21 cellular contexts compared by ENCODE assay signal in the genomic region with DNA sequence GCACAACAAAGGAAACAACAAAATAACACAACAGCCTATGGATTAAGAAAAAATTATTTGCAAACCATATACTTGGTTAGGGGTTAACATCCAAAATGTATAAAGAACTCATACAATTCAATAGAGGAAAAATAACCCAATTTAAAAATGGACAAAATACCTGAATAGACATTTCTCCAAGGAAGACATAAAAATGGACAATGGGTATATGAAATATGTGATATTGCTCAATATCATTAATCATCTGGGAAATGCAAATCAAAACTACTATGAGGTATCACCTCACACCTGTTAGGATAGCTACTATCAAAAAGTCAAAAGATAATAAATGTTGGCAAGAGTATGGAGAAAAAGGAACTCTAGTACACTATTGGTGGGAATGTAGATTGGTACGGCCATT.
DNase-seq lines count a peak whose midpoint lies in the region; ATAC-seq, FAIRE-seq and TF ChIP-seq lines count a peak whose summit lies in the region.
"Had no signal": no experiment of that assay in that cellular context is flagged by ENCODE, and none has a peak within 500 bp of the region (broad histone marks: within the 10 kb centered on the region; RNA-seq: fewer than 3 reads in every experiment).

No MANE protein-coding gene starts in this region.

- dilution Hi-C loops in IMR-90 (cut with HindIII; ENCODE audit: low sequenced_read_pairs, unreplicated experiment): no loop called here

- TF ChIP-seq EP300 in K562 (IDR thresholded peaks at IDR 0.05; ENCODE audit: low read length): no peak

- no peak overlapping the region for H3K14ac ChIP-seq in IMR-90 (replicated peaks; ENCODE audit: low read depth, low read length)

- H4K5ac ChIP-seq in IMR-90 (ENCODE audit: low read depth, low read length): no peak overlapping the region

- H3K36me3 ChIP-seq in IMR-90 (ENCODE audit: control insufficient read depth, insufficient read depth, low read length): no peaks in the 10 kb centered on the region
- no peaks in the 10 kb centered on the region for H3K36me3 ChIP-seq in K562 (ENCODE audit: control insufficient read depth, insufficient read depth, low read length)
- H3K36me3 ChIP-seq in BE2C: no peaks in the 10 kb centered on the region
- H3K36me3 ChIP-seq: BLaER1 treated with 17β-estradiol and CSF1 and Interleukin-3, amounts not matched to agents 10 nM and 100 nM had no signal

- H2BK5ac ChIP-seq in IMR-90 (ENCODE audit: low read depth, low read length, poor library complexity, severe bottlenecking): no peak overlapping the region

- no peak overlapping the region for H2BK15ac ChIP-seq in IMR-90 (ENCODE audit: low read depth, low read length)

- no CpG with 5 or more reads among the region's 1 CpG for WGBS in IMR-90 (ENCODE audit: extremely low coverage in 2 of 2, insufficient read length in 1 of 2), 2 experiments
- 55% methylated on average over 1 of the region's 1 CpG for WGBS in K562 (ENCODE audit: insufficient coverage, low coverage, missing lambda C conversion rate)

- no peak overlapping the region for H2BK20ac ChIP-seq in IMR-90 (ENCODE audit: low read depth, low read length)

- H4K20me1 ChIP-seq in IMR-90 (ENCODE audit: insufficient read depth, low read length) (no peaks in the 10 kb centered on the region), K562 (replicated peaks; ENCODE audit: control insufficient read depth, insufficient read depth, low read length) (no peaks in the 10 kb centered on the region)
- H4K20me1 ChIP-seq: BLaER1 treated with 17β-estradiol and CSF1 and Interleukin-3, amounts not matched to agents 10 nM and 100 nM had no signal

- H3K4me3 ChIP-seq in IMR-90 (ENCODE audit: insufficient read depth, low read depth, low read length) (no peak overlapping the region), K562 (no peak overlapping the region), BE2C (ENCODE audit: low read depth, low read length) (no peak overlapping the region)
- H3K4me3 ChIP-seq: BLaER1 treated with 17β-estradiol and CSF1 and Interleukin-3, amounts not matched to agents 10 nM and 100 nM had no signal

- no peak overlapping the region for H3K23ac ChIP-seq in IMR-90 (ENCODE audit: low read depth, low read length)

- DNase-seq in IMR-90 (no peak), K562 (ENCODE audit: extremely low read depth in 1 of 4, low spot score in 3 of 4) (no peak), endothelial cell (ENCODE audit: low spot score) (no peak), NCI-H524 (lab: John Stamatoyannopoulos, UW) (no peak), BE2C (no peak), KG1 (lab: John Stamatoyannopoulos, UW) (no peak)
- DNase-seq: 8988T; ACHN; Caco-2; Calu3; CD4-positive, alpha-beta T cell; CD8-positive, alpha-beta T cell; DMS79 treated with DMSO at 0.1 percent for 48 hours; GF-D8 had no signal

- no peaks in the 10 kb centered on the region for H3K36me3 Mint-ChIP-seq in endothelial cell (ENCODE audit: low read depth, unreplicated experiment)
- H3K36me3 Mint-ChIP-seq: CD8-positive, alpha-beta T cell had no signal

- no peak overlapping the region for H4K91ac ChIP-seq in IMR-90 (ENCODE audit: insufficient read depth, low read depth, low read length)

- H3K27me3 Mint-ChIP-seq in endothelial cell (ENCODE audit: unreplicated experiment): peaks cover 7% of the 10 kb centered on the region
- H3K27me3 Mint-ChIP-seq: CD4-positive, alpha-beta T cell had no signal

- H3K4me2 ChIP-seq in IMR-90 (ENCODE audit: low read depth, low read length): no peak overlapping the region
- no peak overlapping the region for H3K4me2 ChIP-seq in K562 (ENCODE audit: insufficient read depth, low read length)
- H3K4me2 ChIP-seq: BLaER1 treated with 17β-estradiol and CSF1 and Interleukin-3, amounts not matched to agents 10 nM and 100 nM had no signal

- no peak for TF ChIP-seq RAD21 in IMR-90 (IDR thresholded peaks at IDR 0.05; ENCODE audit: low read length)
- no peak for TF ChIP-seq RAD21 in K562 (CRISPR knock-in tag; conservative IDR thresholded peaks at IDR 0.05 in 1 of 2, IDR thresholded peaks at IDR 0.05 in 1 of 2)

- no peak overlapping the region for H3K4me3 Mint-ChIP-seq in endothelial cell (ENCODE audit: unreplicated experiment)
- H3K4me3 Mint-ChIP-seq: CD4-positive, alpha-beta T cell; CD8-positive, alpha-beta T cell had no signal

- TF ChIP-seq CTCF in IMR-90 (conservative IDR thresholded peaks at IDR 0.05; ENCODE audit: low read depth, low read length) (no peak), K562 (IDR thresholded peaks at IDR 0.05 in 2 of 3, conservative IDR thresholded peaks at IDR 0.05 in 1 of 3; ENCODE audit: insufficient read depth in 2 of 3, low read depth in 1 of 3, low read length in 3 of 3) (no peak), endothelial cell (IDR thresholded peaks at IDR 0.05; ENCODE audit: unreplicated experiment) (no peak), BE2C (IDR thresholded peaks at IDR 0.05; ENCODE audit: low read depth, low read length) (no peak)

- POLR2A ChIA-PET in IMR-90 (lab: Charles Lee; ENCODE audit: unreplicated experiment): no interaction called here
- POLR2A ChIA-PET in K562 (lab: Yijun Ruan, JAX): no interaction called here

- no peaks in the 10 kb centered on the region for H3K9me3 Mint-ChIP-seq in endothelial cell (ENCODE audit: unreplicated experiment)

- H3K9me3 ChIP-seq in IMR-90 (ENCODE audit: control insufficient read depth, insufficient read depth, low read length): peaks cover 2% of the 10 kb centered on the region; the same call in 1 of the 2 replicates
- H3K9me3 ChIP-seq in K562 (replicated peaks; ENCODE audit: control insufficient read depth, insufficient read depth, low read depth, low read length): 0 out of 2 replicates have a peak, but pooled peaks cover 2% of the 10 kb centered on the region
- H3K9me3 ChIP-seq in BE2C: no peaks in the 10 kb centered on the region

- H3K27me3 ChIP-seq in IMR-90 (ENCODE audit: control insufficient read depth, insufficient read depth, low read length): no peaks in the 10 kb centered on the region
- H3K27me3 ChIP-seq in K562 (ENCODE audit: control insufficient read depth in 2 of 2, insufficient read depth in 2 of 2, low read length in 2 of 2): no peaks in the 10 kb centered on the region
- no peaks in the 10 kb centered on the region for H3K27me3 ChIP-seq in BE2C
- H3K27me3 ChIP-seq: BLaER1 treated with 17β-estradiol and CSF1 and Interleukin-3, amounts not matched to agents 10 nM and 100 nM had no signal

- no peak overlapping the region for H4K8ac ChIP-seq in IMR-90 (ENCODE audit: low read depth in 2 of 2, low read length in 2 of 2)

- no peak overlapping the region for H2AK5ac ChIP-seq in IMR-90 (ENCODE audit: low read depth, low read length)

- no peaks in the 10 kb centered on the region for H3K79me1 ChIP-seq in IMR-90 (ENCODE audit: low read depth in 1 of 2, low read length in 2 of 2)

- no peak overlapping the region for H2BK120ac ChIP-seq in IMR-90 (ENCODE audit: low read depth, low read length)

- ATAC-seq in IMR-90 (ENCODE audit: low read depth) (no peak), K562 (no peak)
- ATAC-seq: CD8-positive, alpha-beta T cell had no signal

- BruUV-seq in IMR-90 (replicated peaks; lab: Mats Ljungman, UMichigan) (no TSS peak), K562 (replicated peaks; lab: Mats Ljungman, UMichigan) (no TSS peak)

- no peak overlapping the region for H3K18ac ChIP-seq in IMR-90 (ENCODE audit: low read depth, low read length)

- H3K4ac ChIP-seq in IMR-90 (ENCODE audit: low read depth, low read length): no peak overlapping the region

- CTCF ChIA-PET in IMR-90 (lab: Yijun Ruan, JAX): no interaction called here
- CTCF ChIA-PET in K562 (lab: Yijun Ruan, JAX; ENCODE audit: low intra/inter-chr PET ratio): no interaction called here

- H2AFZ ChIP-seq in IMR-90 (replicated peaks; ENCODE audit: low read length, poor library complexity) (no peak overlapping the region), K562 (ENCODE audit: low read depth, low read length) (no peak overlapping the region)

- no peak overlapping the region for H2AK9ac ChIP-seq in IMR-90 (replicated peaks; ENCODE audit: low read depth, low read length, poor library complexity)

- in situ Hi-C loops in IMR-90 (cut with MboI; ENCODE audit: low sequenced_read_pairs): no loop called here
- in situ Hi-C loops in K562 (cut with MboI): no loop called here

- H3K79me2 ChIP-seq in K562 (ENCODE audit: control insufficient read depth, insufficient read depth, low read length): no peaks in the 10 kb centered on the region

- H3K4me1 ChIP-seq in IMR-90 (ENCODE audit: control insufficient read depth, insufficient read depth, low read length): no peaks in the 10 kb centered on the region
- H3K4me1 ChIP-seq in K562 (replicated peaks in 1 of 2; ENCODE audit: control insufficient read depth in 2 of 2, insufficient read depth in 2 of 2, low read length in 2 of 2): no peaks in the 10 kb centered on the region
- H3K4me1 ChIP-seq in BE2C: no peaks in the 10 kb centered on the region
- H3K4me1 ChIP-seq: BLaER1 treated with 17β-estradiol and CSF1 and Interleukin-3, amounts not matched to agents 10 nM and 100 nM; Caco-2 had no signal

- H3K4me1 Mint-ChIP-seq in endothelial cell (ENCODE audit: unreplicated experiment): no peaks in the 10 kb centered on the region

- H3K27ac Mint-ChIP-seq in endothelial cell (ENCODE audit: unreplicated experiment): peak overlapping the region; percentile 58
- H3K27ac Mint-ChIP-seq: CD4-positive, alpha-beta T cell; CD8-positive, alpha-beta T cell had no signal

- H3K56ac ChIP-seq in IMR-90 (ENCODE audit: extremely low read depth, insufficient read depth, low read length): no peak overlapping the region

- no peak overlapping the region for H3K27ac ChIP-seq in IMR-90 (ENCODE audit: insufficient read depth, low read length)
- H3K27ac ChIP-seq in K562 (ENCODE audit: extremely low read depth, low read depth, low read length): no peak overlapping the region
- H3K27ac ChIP-seq: BLaER1 treated with 17β-estradiol and CSF1 and Interleukin-3, amounts not matched to agents 10 nM and 100 nM; C4-2B had no signal

- H3K9ac ChIP-seq in IMR-90 (ENCODE audit: low read depth, low read length) (no peak overlapping the region), K562 (ENCODE audit: insufficient read depth in 1 of 2, low read depth in 2 of 2, low read length in 2 of 2) (no peak overlapping the region)
- H3K9ac ChIP-seq: BLaER1 treated with 17β-estradiol and CSF1 and Interleukin-3, amounts not matched to agents 10 nM and 100 nM had no signal

- TF ChIP-seq POLR2A in IMR-90 (IDR thresholded peaks at IDR 0.05; ENCODE audit: low read depth, low read length) (no peak), K562 (conservative IDR thresholded peaks at IDR 0.05) (no peak)

- H3K9me1 ChIP-seq in IMR-90 (ENCODE audit: insufficient read depth, low read length) (no peaks in the 10 kb centered on the region), K562 (ENCODE audit: control insufficient read depth, insufficient read depth, low read length) (no peaks in the 10 kb centered on the region)

- intact Hi-C loops in IMR-90 (cut with micrococcal nuclease): no loop called here
- intact Hi-C loops in K562 (cut with micrococcal nuclease): no loop called here

- FAIRE-seq in K562 (lab: Jason Lieb, UNC): no peak
- FAIRE-seq: A204.1, D721Med, G401.6, GM12891, GM19239 had no signal

TF ChIP-seq in IMR-90, 13 proteins besides CTCF, POLR2A, EP300 and RAD21 (continues in another document):
- no peak for TF ChIP-seq RFX5 (IDR thresholded peaks at IDR 0.05; ENCODE audit: low read depth, low read length)

TF ChIP-seq in K562, 482 proteins besides CTCF, POLR2A, EP300 and RAD21 (continues in another document):
- no peak for TF ChIP-seq NCOA1 (IDR thresholded peaks at IDR 0.05; ENCODE audit: low read depth)
- no peak for TF ChIP-seq BHLHE40 (IDR thresholded peaks at IDR 0.05; ENCODE audit: low read length)
- no peak for TF ChIP-seq YBX1 (IDR thresholded peaks at IDR 0.05)
